ENCODE assay signal across 10 cellular contexts in genomic region chr12:14390885-14391530, GRCh38. TPM values are rescaled to one million over a fixed set of nuclear protein-coding genes. Genes with fewer than 3 reads are reported as not detected.
DNase-seq lines count a peak whose midpoint lies in the region; ATAC-seq and TF ChIP-seq lines count a peak whose summit lies in the region.
"Had no signal": no experiment of that assay in that cellular context is flagged by ENCODE, and none has a peak within 500 bp of the region (broad histone marks: within the 10 kb centered on the region; RNA-seq: fewer than 3 reads in every experiment).

No MANE protein-coding gene starts in this region.

- no peaks in the 10 kb centered on the region for H3K9me3 Mint-ChIP-seq in activated CD4-positive, alpha-beta T cell treated with anti-CD3 and anti-CD28 coated beads for 36 hours (ENCODE audit: low read depth)
- no peaks in the 10 kb centered on the region for H3K9me3 Mint-ChIP-seq in T-helper 2 cell treated with Interferon-gamma antibody and Interleukin-4, amounts not matched to agents 5 μg/mL and 100 μg/mL, for 36 hours
- no peaks in the 10 kb centered on the region for H3K9me3 Mint-ChIP-seq in stimulated activated naive CD8-positive, alpha-beta T cell treated with anti-CD3 and anti-CD28 coated beads, Interleukin-15, Interleukin-2, amounts not matched to agents 100 ng/mL and 50 ng/mL, for 24 hours

- peak overlapping the region; percentile 64 for H3K4me3 Mint-ChIP-seq in activated CD4-positive, alpha-beta T cell treated with anti-CD3 and anti-CD28 coated beads for 36 hours
- H3K4me3 Mint-ChIP-seq in T-helper 2 cell treated with Interferon-gamma antibody and Interleukin-4, amounts not matched to agents 5 μg/mL and 100 μg/mL, for 36 hours, result peak overlapping the region; percentile 79
- H3K4me3 Mint-ChIP-seq in stimulated activated naive CD8-positive, alpha-beta T cell treated with anti-CD3 and anti-CD28 coated beads, Interleukin-15, Interleukin-2, amounts not matched to agents 100 ng/mL and 50 ng/mL, for 24 hours, result peak overlapping the region; percentile 70

- no peak overlapping the region for H3K4me3 ChIP-seq in gastroesophageal sphincter
- H3K4me3 ChIP-seq: ovary had no signal

- ATAC-seq in activated CD4-positive, alpha-beta T cell treated with anti-CD3 and anti-CD28 coated beads for 36 hours, result peak; percentile 22
- no peak for ATAC-seq in gastroesophageal sphincter

- CTCF ChIA-PET in activated CD4-positive, alpha-beta T cell treated with anti-CD3 and anti-CD28 coated beads for 36 hours (lab: Charles Lee), result interaction anchor here (0.8 to 5.1 kb wide), 5 partner anchors 14 to 64 kb away, joined by 3 to 22 read pairs (median 3); partner anchors contain the start of gene ATF7IP

- H3K27me3 ChIP-seq in gastroesophageal sphincter, result no peaks in the 10 kb centered on the region
- H3K27me3 ChIP-seq: ovary had no signal

- WGBS in gastroesophageal sphincter (ENCODE audit: low coverage in 1 of 2), 2 donors, result 14 to 21% methylated on average over 3 of the region's 3 CpGs

- TF ChIP-seq CTCF in gastroesophageal sphincter (IDR thresholded peaks at IDR 0.05), result no peak

- H3K27me3 Mint-ChIP-seq in activated CD4-positive, alpha-beta T cell treated with anti-CD3 and anti-CD28 coated beads for 36 hours, result no peaks in the 10 kb centered on the region
- no peaks in the 10 kb centered on the region for H3K27me3 Mint-ChIP-seq in T-helper 2 cell treated with Interferon-gamma antibody and Interleukin-4, amounts not matched to agents 5 μg/mL and 100 μg/mL, for 36 hours (ENCODE audit: low read depth)
- no peaks in the 10 kb centered on the region for H3K27me3 Mint-ChIP-seq in stimulated activated naive CD8-positive, alpha-beta T cell treated with anti-CD3 and anti-CD28 coated beads, Interleukin-15, Interleukin-2, amounts not matched to agents 100 ng/mL and 50 ng/mL, for 24 hours

- no peak for DNase-seq in activated CD4-positive, alpha-beta T cell treated with anti-CD3 and anti-CD28 coated beads for 36 hours
- DNase-seq in activated CD4-positive, alpha-beta T cell treated with anti-CD3 and anti-CD28 coated beads for 4 hours, result no peak
- no peak for DNase-seq in T-helper 2 cell treated with Interferon-gamma antibody and Interleukin-4, amounts not matched to agents 5 μg/mL and 100 μg/mL, for 36 hours (ENCODE audit: low spot score)
- DNase-seq in NCI-H524 treated with DMSO at 0.1 percent for 48 hours (lab: John Stamatoyannopoulos, UW), result no peak
- DNase-seq in NCI-H82 (lab: John Stamatoyannopoulos, UW), result no peak
- DNase-seq in cortex of kidney (lab: John Stamatoyannopoulos, UW), result no peak
- DNase-seq: NK-92 treated with Interleukin-12 subunit alpha and Interleukin-12 subunit beta, amount 100 ng/mL, for 24 hours; ovary had no signal

- POLR2A ChIA-PET in activated CD4-positive, alpha-beta T cell treated with anti-CD3 and anti-CD28 coated beads for 36 hours (lab: Charles Lee), result interaction anchor here (0.7 kb wide), 1 partner anchor 133 kb away, joined by 3 read pairs; no protein-coding TSS in a partner anchor

- peak overlapping the region; percentile 47 to 62 (median 58) for H3K27ac ChIP-seq in gastroesophageal sphincter

- H3K4me1 ChIP-seq in gastroesophageal sphincter, result peaks cover 0 to 64% (median 13%) of the 10 kb centered on the region in 3 donors

- H3K36me3 Mint-ChIP-seq in activated CD4-positive, alpha-beta T cell treated with anti-CD3 and anti-CD28 coated beads for 36 hours (ENCODE audit: low read depth), result peaks cover 42% of the 10 kb centered on the region
- H3K36me3 Mint-ChIP-seq in T-helper 2 cell treated with Interferon-gamma antibody and Interleukin-4, amounts not matched to agents 5 μg/mL and 100 μg/mL, for 36 hours (ENCODE audit: low read depth), result peaks cover 53% of the 10 kb centered on the region
- H3K36me3 Mint-ChIP-seq in stimulated activated naive CD8-positive, alpha-beta T cell treated with anti-CD3 and anti-CD28 coated beads, Interleukin-15, Interleukin-2, amounts not matched to agents 100 ng/mL and 50 ng/mL, for 24 hours (ENCODE audit: low read depth), result peaks cover 49% of the 10 kb centered on the region

- H3K27ac Mint-ChIP-seq in activated CD4-positive, alpha-beta T cell treated with anti-CD3 and anti-CD28 coated beads for 36 hours, result peak overlapping the region; percentile 90
- peak overlapping the region; percentile 81 for H3K27ac Mint-ChIP-seq in T-helper 2 cell treated with Interferon-gamma antibody and Interleukin-4, amounts not matched to agents 5 μg/mL and 100 μg/mL, for 36 hours
- peak overlapping the region; percentile 92 for H3K27ac Mint-ChIP-seq in stimulated activated naive CD8-positive, alpha-beta T cell treated with anti-CD3 and anti-CD28 coated beads, Interleukin-15, Interleukin-2, amounts not matched to agents 100 ng/mL and 50 ng/mL, for 24 hours

- no peak for TF ChIP-seq EP300 in gastroesophageal sphincter (IDR thresholded peaks at IDR 0.05)

- peaks cover 0 to 3% (median 0%) of the 10 kb centered on the region in 3 donors for H3K9me3 ChIP-seq in gastroesophageal sphincter
- H3K9me3 ChIP-seq: ovary had no signal

- TF ChIP-seq POLR2A in gastroesophageal sphincter (IDR thresholded peaks at IDR 0.05), result no peak

- H3K4me1 Mint-ChIP-seq in activated CD4-positive, alpha-beta T cell treated with anti-CD3 and anti-CD28 coated beads for 36 hours, result peaks cover 72% of the 10 kb centered on the region
- H3K4me1 Mint-ChIP-seq in T-helper 2 cell treated with Interferon-gamma antibody and Interleukin-4, amounts not matched to agents 5 μg/mL and 100 μg/mL, for 36 hours (ENCODE audit: low read depth), result peaks cover 67% of the 10 kb centered on the region
- H3K4me1 Mint-ChIP-seq in stimulated activated naive CD8-positive, alpha-beta T cell treated with anti-CD3 and anti-CD28 coated beads, Interleukin-15, Interleukin-2, amounts not matched to agents 100 ng/mL and 50 ng/mL, for 24 hours (ENCODE audit: low read depth), result peaks cover 90% of the 10 kb centered on the region

- intact Hi-C loops in activated CD4-positive, alpha-beta T cell treated with anti-CD3 and anti-CD28 coated beads for 36 hours (cut with DNase I, micrococcal nuclease), result loop anchor here (5.0 to 10.0 kb wide), 2 partner anchors 384 to 561 kb away; a partner anchor contains a TSS

- peaks cover 0 to 5% of the 10 kb centered on the region in 2 donors for H3K36me3 ChIP-seq in gastroesophageal sphincter
- H3K36me3 ChIP-seq: ovary had no signal

RNA-seq across cellular contexts. Expression of gene ATF7IP, which starts 25.5 kb away (rescaled TPM):
- 100 to 1,000 TPM in 1 of 2 experiments, 10 to 100 TPM in 1; 81.3 to 101 TPM for total RNA-seq in activated CD4-positive, alpha-beta T cell treated with anti-CD3 and anti-CD28 coated beads for 36 hours
- total RNA-seq in gastroesophageal sphincter, result 10 to 100 TPM; 32.0 to 71.8 (median 32.7) TPM
